In the genomic region with DNA sequence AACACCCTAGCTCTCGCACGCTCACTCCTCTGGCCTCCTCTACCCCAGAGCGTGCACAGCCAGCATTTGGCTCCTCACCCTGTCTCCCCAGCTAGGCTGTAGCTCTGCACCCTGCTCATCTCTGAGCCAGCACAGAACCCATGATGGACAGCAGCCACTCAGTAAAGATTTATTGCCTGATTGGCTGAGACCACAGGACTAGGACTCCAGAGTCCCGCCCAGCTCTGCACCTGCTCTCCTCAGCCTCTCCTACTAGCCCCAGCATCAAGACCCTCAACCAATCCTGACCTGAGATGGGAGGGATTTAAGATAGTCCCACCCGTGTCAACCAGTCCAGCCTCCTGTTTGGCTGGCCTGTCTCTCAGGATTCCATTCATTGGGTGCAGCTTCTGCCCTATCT, we compare ENCODE assay signal across 9 cellular contexts. TPM values are rescaled to one million over a fixed set of nuclear protein-coding genes. Genes with fewer than 3 reads are reported as not detected.
DNase-seq lines count a peak whose midpoint lies in the region; ATAC-seq lines count a peak whose summit lies in the region.
"Had no signal": no experiment of that assay in that cellular context is flagged by ENCODE, and none has a peak within 500 bp of the region (broad histone marks: within the 10 kb centered on the region; RNA-seq: fewer than 3 reads in every experiment).

No MANE protein-coding gene starts in this region.

- in situ Hi-C loops in Caki2 (cut with HindIII; ENCODE audit: low pct_unique_long_range_greater_than_20kb, low sequenced_read_pairs): no loop called here
- in situ Hi-C loops in KBM-7 (cut with MboI; ENCODE audit: low pct_unique_long_range_greater_than_20kb, low sequenced_read_pairs): no loop called here

- DNase-seq in Caki2 (ENCODE audit: low read depth) (peak; percentile 52), KBM-7 (peak; percentile 26), SW480 (ENCODE audit: low spot score) (peak; percentile 72), left colon (no peak), NCI-H187 treated with DMSO at 0.1 percent for 48 hours (lab: John Stamatoyannopoulos, UW) (no peak), superior temporal gyrus (ENCODE audit: extremely low spot score) (no peak)
- DNase-seq in stimulated activated CD4-positive, alpha-beta T cell treated with anti-CD3 and anti-CD28 coated beads, Interleukin-4, amount 100 ng/mL, for 1 hour: no peak
- DNase-seq: activated CD4-positive, alpha-beta T cell treated with anti-CD3 and anti-CD28 coated beads, Interleukin-2, amount 50 U/mL, for 48 hours had no signal

- intact Hi-C loops in left colon (cut with DNase I, micrococcal nuclease): no loop called here

- ATAC-seq in left colon (peak; percentile 60), HG02588 (IDR thresholded peaks at IDR 0.05; ENCODE audit: unreplicated experiment) (no peak)

RNA-seq across cellular contexts. Expression of a gene that starts 9.3 kb away (rescaled TPM):
- not detected in 2 replicates for total RNA-seq in Caki2 (2014; rRNA removed; shearing (Covaris generic); ENCODE audit: low replicate concordance)
- total RNA-seq in left colon: 100 to 1,000 TPM in 1 of 2 donors, 10 to 100 TPM in 1; 32.5 to 150 TPM

RNA-seq across cellular contexts. Expression of a gene that starts 18.9 kb away (rescaled TPM):
- total RNA-seq in Caki2 (2014; rRNA removed; shearing (Covaris generic); ENCODE audit: low replicate concordance): not detected in 2 replicates
- 100 to 1,000 TPM in 1 of 2 donors, 10 to 100 TPM in 1; 32.3 to 147 TPM for total RNA-seq in left colon

RNA-seq across cellular contexts. Expression of a gene that starts 25.9 kb away (rescaled TPM):
- not detected in 2 replicates for total RNA-seq in Caki2 (2014; rRNA removed; shearing (Covaris generic); ENCODE audit: low replicate concordance)
- 100 to 1,000 TPM in 1 of 2 donors, 10 to 100 TPM in 1; 22.8 to 129 TPM for total RNA-seq in left colon

RNA-seq across cellular contexts. Expression of a gene that starts 48.3 kb away (rescaled TPM):
- total RNA-seq in Caki2 (2014; rRNA removed; shearing (Covaris generic); ENCODE audit: low replicate concordance): 9.1 and 14.5 TPM in 2 replicates
- total RNA-seq in left colon: 10 to 100 TPM; 43.3 to 72.8 TPM

Comparison
In these comparisons a context has a peak if more than half of its experiments do, and no peak if none do; other contexts are left out.
1. DNase-seq: peak in Caki2 (single experiment), KBM-7 (single experiment) and SW480 (single experiment); none in left colon (0 of 2), NCI-H187 treated with DMSO at 0.1 percent for 48 hours (single experiment), superior temporal gyrus (single experiment) and stimulated activated CD4-positive, alpha-beta T cell treated with anti-CD3 and anti-CD28 coated beads, Interleukin-4, amount 100 ng/mL, for 1 hour (single experiment).
2. RNA of a gene that starts 9.3 kb away (total RNA-seq): 32.5 to 150 TPM in left colon; not detected in Caki2; every median in the first group is over 10 times any median in the second.
3. RNA of a gene that starts 18.9 kb away (total RNA-seq): 32.3 to 147 TPM in left colon; not detected in Caki2; every median in the first group is over 10 times any median in the second.
4. RNA of a gene that starts 25.9 kb away (total RNA-seq): 22.8 to 129 TPM in left colon; not detected in Caki2; every median in the first group is over 10 times any median in the second.